Comparison of ENCODE assay signal across 26 cellular contexts in genomic region chr10:131771634-131772358, GRCh38.
"Had no signal": no experiment of that assay in that cellular context is flagged by ENCODE, and none has a peak within 500 bp of the region (broad histone marks: within the 10 kb centered on the region; RNA-seq: fewer than 3 reads in every experiment).

No MANE protein-coding gene starts in this region.

- H3K4me1 ChIP-seq: heart left ventricle, left lung, vagina had no signal

- H3K27ac ChIP-seq: coronary artery, heart left ventricle, left lung, ovary, skin epidermis, thoracic aorta, vagina had no signal

- H3K27me3 Mint-ChIP-seq: activated naive CD8-positive, alpha-beta T cell treated with anti-CD3 and anti-CD28 coated beads for 36 hours had no signal

- H3K36me3 Mint-ChIP-seq: activated naive CD8-positive, alpha-beta T cell treated with anti-CD3 and anti-CD28 coated beads for 36 hours; stimulated activated memory B cell treated with anti-CD40 and anti-IgM and Interleukin-4, amounts not matched to agents 10 μg/mL and 1 μg/mL and 100 μg/mL, for 72 hours; T-cell; type B pancreatic cell had no signal

- H3K27ac Mint-ChIP-seq: activated CD8-positive, alpha-beta T cell treated with anti-CD3 and anti-CD28 coated beads, Interleukin-2, amount 10 ng/mL, durations not matched to agents 7 days and 5 days; activated naive CD8-positive, alpha-beta T cell treated with anti-CD3 and anti-CD28 coated beads for 36 hours; stimulated activated memory B cell treated with anti-CD40 and anti-IgM and Interleukin-4, amounts not matched to agents 10 μg/mL and 1 μg/mL and 100 μg/mL, for 72 hours; T-cell; T-helper 2 cell treated with Interferon-gamma antibody and Interleukin-4, amounts not matched to agents 5 μg/mL and 100 μg/mL, for 36 hours; type B pancreatic cell had no signal

- H3K9me3 Mint-ChIP-seq: type B pancreatic cell had no signal

- H3K4me3 Mint-ChIP-seq: activated CD8-positive, alpha-beta T cell treated with anti-CD3 and anti-CD28 coated beads, Interleukin-2, amount 10 ng/mL, durations not matched to agents 7 days and 5 days; activated naive CD8-positive, alpha-beta T cell treated with anti-CD3 and anti-CD28 coated beads for 36 hours; central memory CD8-positive, alpha-beta T cell; neural crest cell; stimulated activated memory B cell treated with anti-CD40 and anti-IgM and Interleukin-4, amounts not matched to agents 10 μg/mL and 1 μg/mL and 100 μg/mL, for 72 hours; T-cell; T-helper 2 cell treated with Interferon-gamma antibody and Interleukin-4, amounts not matched to agents 5 μg/mL and 100 μg/mL, for 36 hours; type B pancreatic cell had no signal

- H3K4me1 Mint-ChIP-seq: activated naive CD8-positive, alpha-beta T cell treated with anti-CD3 and anti-CD28 coated beads for 36 hours; central memory CD8-positive, alpha-beta T cell; stimulated activated memory B cell treated with anti-CD40 and anti-IgM and Interleukin-4, amounts not matched to agents 10 μg/mL and 1 μg/mL and 100 μg/mL, for 72 hours; T-cell had no signal

- H3K27me3 ChIP-seq: ovary, vagina had no signal

- ATAC-seq: activated CD8-positive, alpha-beta T cell treated with anti-CD3 and anti-CD28 coated beads, Interleukin-2, amount 10 ng/mL, durations not matched to agents 7 days and 5 days; heart left ventricle; left lung; right cardiac atrium; stimulated activated memory B cell treated with anti-CD40 and anti-IgM and Interleukin-4, amounts not matched to agents 10 μg/mL and 1 μg/mL and 100 μg/mL, for 72 hours had no signal

- FAIRE-seq: astrocyte, endometrium, TTC549 had no signal

- H3K36me3 ChIP-seq: heart left ventricle, left lung, ovary, thoracic aorta, vagina had no signal

- H3K4me3 ChIP-seq: coronary artery, heart left ventricle, left lung, ovary, skin epidermis, thoracic aorta, vagina had no signal

- DNase-seq: activated CD4-positive, alpha-beta T cell treated with anti-CD3 and anti-CD28 coated beads for 1 hour; activated CD4-positive, alpha-beta T cell treated with anti-CD3 and anti-CD28 coated beads, Interleukin-2, amount 50 U/mL, for 1 hour; activated CD8-positive, alpha-beta T cell treated with anti-CD3 and anti-CD28 coated beads, Interleukin-2, amount 10 ng/mL, durations not matched to agents 7 days and 5 days; activated naive CD4-positive, alpha-beta T cell treated with Interleukin-2 at 50 U/mL for 16 hours; activated naive CD8-positive, alpha-beta T cell treated with anti-CD3 and anti-CD28 coated beads for 36 hours; heart left ventricle; kidney glomerular epithelial cell; left lung; mammary epithelial cell; midbrain; ovary; right cardiac atrium; stimulated activated CD4-positive, alpha-beta T cell treated with anti-CD3 and anti-CD28 coated beads, Interleukin-2, amount 100 ng/mL, for 24 hours; T-cell had no signal

- H3K9me3 ChIP-seq: ovary had no signal
